Comparison of ENCODE assay signal across 20 cellular contexts in genomic region chr5:137491121-137491520, GRCh38. TPM values are rescaled to one million over a fixed set of nuclear protein-coding genes. Genes with fewer than 3 reads are reported as not detected.
DNase-seq lines count a peak whose midpoint lies in the region; ATAC-seq and TF ChIP-seq lines count a peak whose summit lies in the region.
"Had no signal": no experiment of that assay in that cellular context is flagged by ENCODE, and none has a peak within 500 bp of the region (broad histone marks: within the 10 kb centered on the region; RNA-seq: fewer than 3 reads in every experiment).

No MANE protein-coding gene starts in this region.

- POLR2A ChIA-PET in PC-3 (lab: Charles Lee; ENCODE audit: unreplicated experiment): no interaction called here

- H4K20me1 ChIP-seq in PC-3 (ENCODE audit: low read length) (no peaks in the 10 kb centered on the region), neural cell (ENCODE audit: insufficient read depth) (no peaks in the 10 kb centered on the region)

- H3K4me3 ChIP-seq in PC-3 (ENCODE audit: low read length): no peak overlapping the region
- no peak overlapping the region for H3K4me3 ChIP-seq in neural cell (ENCODE audit: low read length)
- H3K4me3 ChIP-seq in left ventricle myocardium inferior: no peak overlapping the region
- H3K4me3 ChIP-seq: left lung, mucosa of descending colon, suprapubic skin had no signal

- ATAC-seq in PC-3 (peak; percentile 57), GM21576 (IDR thresholded peaks at IDR 0.05; ENCODE audit: unreplicated experiment) (no peak)
- ATAC-seq: activated CD4-positive, CD25-positive, alpha-beta regulatory T cell treated with anti-CD3 and anti-CD28 coated beads, Interleukin-2, amount 50 U/mL, for 24 hours; activated naive CD4-positive, alpha-beta T cell treated with anti-CD3 and anti-CD28 coated beads, Interleukin-2, amount 50 U/mL, for 72 hours; activated T-cell treated with anti-CD3 and anti-CD28 coated beads, Interleukin-2, amount 50 U/mL, for 72 hours; left lung; mucosa of descending colon had no signal

- H3K4me2 ChIP-seq in PC-3 (ENCODE audit: low read length) (peak overlapping the region; percentile 28; the same call in 1 of the 2 replicates), neural cell (ENCODE audit: low read length) (no peak overlapping the region)
- H3K4me2 ChIP-seq: KMS-11 had no signal

- TF ChIP-seq CTCF in PC-3 (conservative IDR thresholded peaks at IDR 0.05; ENCODE audit: low read depth, low read length) (no peak), neural cell (IDR thresholded peaks at IDR 0.05; ENCODE audit: poor library complexity, severe bottlenecking) (no peak), left ventricle myocardium inferior (IDR thresholded peaks at IDR 0.05; ENCODE audit: borderline replicate concordance) (no peak)

- BruUV-seq in PC-3 (replicated peaks; lab: Mats Ljungman, UMichigan): no TSS peak

- no peaks in the 10 kb centered on the region for H3K79me2 ChIP-seq in PC-3 (ENCODE audit: low read length)
- peaks cover 13% of the 10 kb centered on the region for H3K79me2 ChIP-seq in neural cell (replicated peaks; ENCODE audit: insufficient read depth, low read length)

- TF ChIP-seq RAD21 in neural cell (conservative IDR thresholded peaks at IDR 0.05): no peak

- H3K4me1 ChIP-seq in PC-3 (ENCODE audit: insufficient read depth, low read length): peaks cover 34% of the 10 kb centered on the region
- H3K4me1 ChIP-seq in left ventricle myocardium inferior: no peaks in the 10 kb centered on the region
- H3K4me1 ChIP-seq: left lung, suprapubic skin had no signal

- no peaks in the 10 kb centered on the region for H3F3A ChIP-seq in PC-3 (ENCODE audit: low read length, unreplicated experiment)
- peaks cover 4% of the 10 kb centered on the region for H3F3A ChIP-seq in neural cell (ENCODE audit: insufficient read depth, low read length, poor library complexity, severe bottlenecking)

- in situ Hi-C loops in G401 (cut with HindIII; ENCODE audit: low sequenced_read_pairs): no loop called here

- peak; percentile 76 for DNase-seq in ELR (ENCODE audit: low read depth)
- DNase-seq in PC-3: peak; percentile 65
- DNase-seq in G401 (ENCODE audit: low spot score): no peak
- no peak for DNase-seq in inferior parietal cortex (ENCODE audit: extremely low spot score)
- DNase-seq in left ventricle myocardium inferior: no peak
- DNase-seq: activated T-cell treated with anti-CD3 and anti-CD28 coated beads, Interleukin-2, amount 50 U/mL, for 72 hours; CD4-positive, alpha-beta T cell; cortex of kidney; left lung; mucosa of descending colon; NCI-H1105; NCI-H2107; NCI-H69 had no signal

- H3K9ac ChIP-seq in PC-3 (ENCODE audit: low read length) (no peak overlapping the region), neural cell (ENCODE audit: low read length) (no peak overlapping the region)
- H3K9ac ChIP-seq: KMS-11 had no signal

- H3K36me3 ChIP-seq in PC-3 (ENCODE audit: low read depth, low read length) (no peaks in the 10 kb centered on the region), neural cell (ENCODE audit: insufficient read depth, low read length) (no peaks in the 10 kb centered on the region), left ventricle myocardium inferior (no peaks in the 10 kb centered on the region)
- H3K36me3 ChIP-seq: left lung, suprapubic skin had no signal

- no peak overlapping the region for H3K27ac ChIP-seq in PC-3 (ENCODE audit: low read length)
- H3K27ac ChIP-seq in cingulate gyrus (ENCODE audit: low read depth, low read length): peak overlapping the region; percentile 41
- H3K27ac ChIP-seq in neural cell (ENCODE audit: low read length): no peak overlapping the region
- H3K27ac ChIP-seq in left ventricle myocardium inferior (replicated peaks): no peak overlapping the region
- H3K27ac ChIP-seq: KMS-11, left lung, suprapubic skin had no signal

- H3K9me3 ChIP-seq in PC-3 (ENCODE audit: low read length) (no peaks in the 10 kb centered on the region), neural cell (ENCODE audit: low read length) (no peaks in the 10 kb centered on the region), left ventricle myocardium inferior (replicated peaks) (no peaks in the 10 kb centered on the region)
- H3K9me3 ChIP-seq: left lung, mucosa of descending colon, suprapubic skin had no signal

- H3K27me3 ChIP-seq in PC-3 (ENCODE audit: low read length) (no peaks in the 10 kb centered on the region), neural cell (ENCODE audit: insufficient read depth, low read depth, low read length) (no peaks in the 10 kb centered on the region), left ventricle myocardium inferior (ENCODE audit: low read depth) (peaks cover 20% of the 10 kb centered on the region)
- H3K27me3 ChIP-seq: suprapubic skin had no signal

- no peak for TF ChIP-seq EP300 in neural cell (conservative IDR thresholded peaks at IDR 0.05; ENCODE audit: poor library complexity, severe bottlenecking)

- CTCF ChIA-PET in PC-3 (lab: Charles Lee): interaction anchor here (1.1 kb wide), 1 partner anchor 171 kb away, joined by 4 read pairs; no protein-coding TSS in a partner anchor

- H2AFZ ChIP-seq in PC-3 (ENCODE audit: low read length): no peak overlapping the region
- no peak overlapping the region for H2AFZ ChIP-seq in neural cell (ENCODE audit: low read depth, low read length)

- intact Hi-C loops in PC-3 (cut with micrococcal nuclease): loop anchor here (10.0 kb wide), 2 partner anchors 114 to 416 kb away; no protein-coding TSS in a partner anchor
- intact Hi-C loops in left ventricle myocardium inferior (cut with micrococcal nuclease): loop anchor here (10.0 kb wide), 1 partner anchor 686 kb away; no protein-coding TSS in a partner anchor

- H3K9me2 ChIP-seq in PC-3 (replicated peaks; ENCODE audit: low read length) (0 out of 2 replicates have a peak, but pooled peaks cover 2% of the 10 kb centered on the region), neural cell (ENCODE audit: insufficient read depth, low read length) (no peaks in the 10 kb centered on the region)

TF ChIP-seq in neural cell, 6 proteins besides CTCF, POLR2A, EP300 and RAD21:
- no peak for TF ChIP-seq REST (IDR thresholded peaks at IDR 0.05; ENCODE audit: borderline replicate concordance)
- TF ChIP-seq POLR2AphosphoS5 (IDR thresholded peaks at IDR 0.05): peak; percentile 82

RNA-seq across cellular contexts. Expression of gene SPOCK1, which starts 8.0 kb away (rescaled TPM):
- total RNA-seq in PC-3 (2014; rRNA removed) (8.2 and 9.8 TPM in 2 replicates), left ventricle myocardium inferior (28.6 TPM)
- 30.9 and 33.6 TPM in 2 replicates for polyA plus RNA-seq in neural cell
- 60.6 and 106 TPM in 2 replicates for polyA minus RNA-seq in neural cell
- not detected in 2 replicates for total RNA-seq in G401 (2014; rRNA removed; shearing (Covaris generic))
- total RNA-seq: activated naive CD4-positive, alpha-beta T cell treated with anti-CD3 and anti-CD28 coated beads, Interleukin-2, amount 50 U/mL, for 72 hours; activated T-cell treated with anti-CD3 and anti-CD28 coated beads, Interleukin-2, amount 50 U/mL, for 72 hours; CD4-positive, alpha-beta T cell had no signal

Comparison
In these comparisons a context has a peak if more than half of its experiments do, and no peak if none do; other contexts are left out.
1. DNase-seq: peak in ELR (single experiment) and PC-3 (single experiment); none in G401 (single experiment), inferior parietal cortex (single experiment) and left ventricle myocardium inferior (single experiment).